1 cellular context compared by ENCODE assay signal in genomic region chr4:17561195-17561909, GRCh38.
TF ChIP-seq lines count a peak whose summit lies in the region.

No MANE protein-coding gene starts in this region.

TF ChIP-seq in HepG2, 621 proteins besides CTCF, POLR2A, EP300 and RAD21:
- 0 out of 2 replicates have a peak, but pooled peaks have one; percentile 18 for TF ChIP-seq HIC2 (CRISPR knock-in tag; IDR thresholded peaks at IDR 0.05; ENCODE audit: low read depth)
- peak; percentile 50; the same call in 1 of the 2 replicates for TF ChIP-seq FOSL2 (CRISPR knock-in tag; IDR thresholded peaks at IDR 0.05)
- no peak for TF ChIP-seq NFYC (CRISPR knock-in tag; IDR thresholded peaks at IDR 0.05)
